9 cellular contexts compared by ENCODE assay signal in the genomic region with DNA sequence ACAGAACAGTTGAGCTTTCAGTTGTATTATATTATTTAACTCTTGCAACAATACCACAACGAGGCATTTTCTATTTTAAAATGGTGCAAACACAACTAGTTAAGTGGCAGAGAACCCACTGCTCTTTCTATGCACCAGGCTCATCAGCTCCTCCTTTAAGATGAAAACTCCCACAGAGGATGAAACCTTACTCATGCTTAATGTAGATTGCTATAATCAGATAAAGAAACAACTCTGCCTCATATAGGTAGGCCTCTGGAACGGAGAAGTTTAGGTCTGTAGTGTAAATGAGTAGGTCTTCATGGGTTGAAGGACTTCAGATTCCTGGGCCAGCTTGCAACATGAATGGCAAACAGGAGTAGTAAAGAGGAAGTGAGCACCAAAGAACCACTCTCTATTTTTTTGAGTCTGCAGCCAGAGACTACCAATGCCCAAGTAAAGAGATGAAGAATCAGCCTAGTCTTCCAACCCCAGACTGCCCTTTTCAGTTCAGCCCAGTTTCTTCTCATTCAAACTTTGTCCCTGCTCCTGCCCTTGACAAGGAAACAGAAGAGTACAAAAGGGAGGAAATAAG. TPM values are rescaled to one million over a fixed set of nuclear protein-coding genes. Genes with fewer than 3 reads are reported as not detected.
DNase-seq lines count a peak whose midpoint lies in the region; ATAC-seq and TF ChIP-seq lines count a peak whose summit lies in the region.
"Had no signal": no experiment of that assay in that cellular context is flagged by ENCODE, and none has a peak within 500 bp of the region (broad histone marks: within the 10 kb centered on the region; RNA-seq: fewer than 3 reads in every experiment).

No MANE protein-coding gene starts in this region.

- H3K27ac Mint-ChIP-seq in activated T-cell treated with anti-CD3 and anti-CD28 coated beads, Interleukin-2, amount 50 U/mL, for 24 hours = peak overlapping the region; percentile 59
- peak overlapping the region in 3 of 7 donors; percentile 3 to 80 (median 58) for H3K27ac Mint-ChIP-seq in CD14-positive monocyte

- H3K4me1 Mint-ChIP-seq in activated T-cell treated with anti-CD3 and anti-CD28 coated beads, Interleukin-2, amount 50 U/mL, for 24 hours (ENCODE audit: low read depth) = peaks cover 37% of the 10 kb centered on the region
- peaks cover 31% of the 10 kb centered on the region for H3K4me1 Mint-ChIP-seq in CD14-positive monocyte

- TF ChIP-seq POLR2A in sigmoid colon (IDR thresholded peaks at IDR 0.05) = no peak

- H3K4me3 ChIP-seq in sigmoid colon = no peak overlapping the region

- intact Hi-C loops in sigmoid colon (cut with DNase I) = no loop called here
- intact Hi-C loops in CD14-positive monocyte (cut with micrococcal nuclease) = no loop called here
- intact Hi-C loops in cardiac septum (cut with DNase I) = no loop called here

- H3K4me1 ChIP-seq in sigmoid colon = peaks cover 0 to 28% (median 15%) of the 10 kb centered on the region in 4 donors

- peak overlapping the region; percentile 8 to 65 (median 47) for H3K27ac ChIP-seq in sigmoid colon

- no peak for TF ChIP-seq EP300 in sigmoid colon (IDR thresholded peaks at IDR 0.05)

- ATAC-seq in HG02840 (IDR thresholded peaks at IDR 0.05; ENCODE audit: low FRiP score, unreplicated experiment) = peak; percentile 74

- DNase-seq in activated T-cell treated with anti-CD3 and anti-CD28 coated beads, Interleukin-2, amount 50 U/mL, for 24 hours = no peak
- no peak for DNase-seq in activated T-cell treated with anti-CD3 and anti-CD28 coated beads, Interleukin-2, amount 50 U/mL, for 48 hours
- DNase-seq in MV-4-11 (lab: John Stamatoyannopoulos, UW) (peak; percentile 79), sigmoid colon (no peak), CD14-positive monocyte (ENCODE audit: low spot score) (no peak), NCI-H2107 (lab: John Stamatoyannopoulos, UW) (no peak), cardiac septum (ENCODE audit: low spot score) (no peak)

- H3K9me3 ChIP-seq in sigmoid colon = no peaks in the 10 kb centered on the region

- 61 to 85% methylated on average over 2 of the region's 2 CpGs for WGBS in sigmoid colon, 2 donors

- TF ChIP-seq CTCF in sigmoid colon (IDR thresholded peaks at IDR 0.05) = no peak
- no peak for TF ChIP-seq CTCF in CD14-positive monocyte (IDR thresholded peaks at IDR 0.05)

- no peaks in the 10 kb centered on the region for H3K27me3 Mint-ChIP-seq in activated T-cell treated with anti-CD3 and anti-CD28 coated beads, Interleukin-2, amount 50 U/mL, for 24 hours
- peaks cover 0 to 3% (median 0%) of the 10 kb centered on the region in 3 donors for H3K27me3 Mint-ChIP-seq in CD14-positive monocyte (ENCODE audit: low read depth in 3 of 3)

- H3K36me3 ChIP-seq in sigmoid colon = no peaks in the 10 kb centered on the region

- peaks cover 77% of the 10 kb centered on the region for H3K36me3 Mint-ChIP-seq in activated T-cell treated with anti-CD3 and anti-CD28 coated beads, Interleukin-2, amount 50 U/mL, for 24 hours (ENCODE audit: low read depth)
- H3K36me3 Mint-ChIP-seq in CD14-positive monocyte = peaks cover 33 to 44% of the 10 kb centered on the region in 2 donors

- peaks cover 9% of the 10 kb centered on the region for H3K9me3 Mint-ChIP-seq in activated T-cell treated with anti-CD3 and anti-CD28 coated beads, Interleukin-2, amount 50 U/mL, for 24 hours
- H3K9me3 Mint-ChIP-seq in CD14-positive monocyte = peaks cover 0 to 5% (median 0%) of the 10 kb centered on the region in 7 donors

- H3K4me3 Mint-ChIP-seq in activated T-cell treated with anti-CD3 and anti-CD28 coated beads, Interleukin-2, amount 50 U/mL, for 24 hours = no peak overlapping the region
- no peak overlapping the region for H3K4me3 Mint-ChIP-seq in CD14-positive monocyte

- H3K27me3 ChIP-seq in sigmoid colon = no peaks in the 10 kb centered on the region

RNA-seq across cellular contexts. Expression of gene HACD4, which starts 33.9 kb away (rescaled TPM):
- total RNA-seq in sigmoid colon (10 to 100 TPM in 3 of 4 donors, 1 to 10 TPM in 1; 8.8 to 14.7 (median 12.2) TPM), cardiac septum (0.65 TPM)
- polyA plus RNA-seq in sigmoid colon (1 to 10 TPM; 1.4 to 2.4 (median 2.3) TPM), CD14-positive monocyte (10 to 100 TPM; 23.9 to 28.7 TPM)
- total RNA-seq: H4 had no signal
